1 cellular context compared by ENCODE assay signal in genomic region chr17:75847595-75848522, GRCh38.
TF ChIP-seq lines count a peak whose summit lies in the region.

No MANE protein-coding gene starts in this region.

TF ChIP-seq in WTC11, 78 proteins besides CTCF, POLR2A, EP300 and RAD21 (continued from another document):
- TF ChIP-seq E2F4 (CRISPR knock-in tag; IDR thresholded peaks at IDR 0.05; ENCODE audit: borderline replicate concordance, low read depth) (no peak), ZNF416 (CRISPR knock-in tag; IDR thresholded peaks at IDR 0.05) (no peak), NR3C1 (CRISPR knock-in tag; conservative IDR thresholded peaks at IDR 0.05; ENCODE audit: low read depth) (no peak), CREM (CRISPR knock-in tag; IDR thresholded peaks at IDR 0.05) (no peak), ATF2 (CRISPR knock-in tag; IDR thresholded peaks at IDR 0.05; ENCODE audit: borderline replicate concordance, low read depth) (no peak), ATF6 (CRISPR knock-in tag; IDR thresholded peaks at IDR 0.05) (no peak), ZMAT4 (CRISPR knock-in tag; IDR thresholded peaks at IDR 0.05) (no peak), ZNF138 (CRISPR knock-in tag; conservative IDR thresholded peaks at IDR 0.05) (no peak), IRF2 (CRISPR knock-in tag; IDR thresholded peaks at IDR 0.05; ENCODE audit: borderline replicate concordance, low read depth) (no peak)
